ENCODE assay signal across 1 cellular context in genomic region chr10:78875331-78875877, GRCh38.
TF ChIP-seq lines count a peak whose summit lies in the region.

No MANE protein-coding gene starts in this region.

TF ChIP-seq in HEK293, 187 proteins besides CTCF, POLR2A, EP300 and RAD21 (continued from another document):
- TF ChIP-seq ZNF148 (tag by site-specific recombination; IDR thresholded peaks at IDR 0.05; ENCODE audit: borderline replicate concordance) (no peak), ZNF133 (tag by site-specific recombination; IDR thresholded peaks at IDR 0.05) (no peak), ZBTB20 (tag by site-specific recombination; IDR thresholded peaks at IDR 0.05) (no peak), ZNF248 (tag by site-specific recombination; IDR thresholded peaks at IDR 0.05) (no peak)
